ENCODE assay signal across 8 cellular contexts in genomic region chr13:49300716-49301589, GRCh38. TPM values are rescaled to one million over a fixed set of nuclear protein-coding genes. Genes with fewer than 3 reads are reported as not detected.
DNase-seq lines count a peak whose midpoint lies in the region; ATAC-seq and TF ChIP-seq lines count a peak whose summit lies in the region.

No MANE protein-coding gene starts in this region.

- CTCF ChIA-PET in HCT116 (lab: Charles Lee): interaction anchor here (0.6 to 1.0 kb wide), 5 partner anchors 13 to 306 kb away, joined by 3 read pairs; no protein-coding TSS in a partner anchor

- ATAC-seq in HCT116 (peak; percentile 90), HG02970 (IDR thresholded peaks at IDR 0.05; ENCODE audit: low FRiP score, unreplicated experiment) (no peak)

- intact Hi-C loops in HCT116 (cut with micrococcal nuclease): loop anchor here (1.0 to 2.0 kb wide), 3 partner anchors 136 to 306 kb away; no protein-coding TSS in a partner anchor

- DNase-seq in GM10266 (ENCODE audit: extremely low spot score) (peak; percentile 80), HCT116 (ENCODE audit: low read depth, low spot score) (peak; percentile 42), NAMALWA (ENCODE audit: low spot score) (peak; percentile 90), amygdala (lab: John Stamatoyannopoulos, UW) (peak in 39 of 56 donors; percentile 14 to 81 (median 43)), hepatocyte (ENCODE audit: low spot score) (peak; percentile 74)

- no peaks in the 10 kb centered on the region for H3K9me3 Mint-ChIP-seq in T-helper 1 cell treated with Interleukin-12 subunit alpha and Interleukin-12 subunit beta and Interleukin-4 antibody, amounts not matched to agents 30 μg/mL and 1 μg/mL, for 36 hours

- TF ChIP-seq CTCF in GM10266 (IDR thresholded peaks at IDR 0.05; ENCODE audit: control insufficient read depth, insufficient read depth, low read depth, missing control alignments): peak; percentile 82
- TF ChIP-seq CTCF in HCT116 (IDR thresholded peaks at IDR 0.05 in 2 of 3, conservative IDR thresholded peaks at IDR 0.05 in 1 of 3; ENCODE audit: borderline replicate concordance in 1 of 3, insufficient read depth in 1 of 3, low read depth in 2 of 3, low read length in 2 of 3): peak; percentile 82 to 95 (median 87)
- peak; percentile 93 for TF ChIP-seq CTCF in hepatocyte (IDR thresholded peaks at IDR 0.05; ENCODE audit: poor library complexity)

- no peaks in the 10 kb centered on the region for H3K27me3 Mint-ChIP-seq in T-helper 1 cell treated with Interleukin-12 subunit alpha and Interleukin-12 subunit beta and Interleukin-4 antibody, amounts not matched to agents 30 μg/mL and 1 μg/mL, for 36 hours (ENCODE audit: low read depth)

- POLR2A ChIA-PET in HCT116 (lab: Charles Lee): no interaction called here

- H3K36me3 ChIP-seq in HCT116 (ENCODE audit: control insufficient read depth in 1 of 2, insufficient read depth in 2 of 2, low read length in 2 of 2) (no peaks in the 10 kb centered on the region), hepatocyte (replicated peaks; ENCODE audit: insufficient read depth, low read depth) (no peaks in the 10 kb centered on the region), skeletal muscle tissue (ENCODE audit: control insufficient read depth in 3 of 3, insufficient read depth in 3 of 3, low read length in 3 of 3) (no peaks in the 10 kb centered on the region)

- H3K4me1 Mint-ChIP-seq in T-helper 1 cell treated with Interleukin-12 subunit alpha and Interleukin-12 subunit beta and Interleukin-4 antibody, amounts not matched to agents 30 μg/mL and 1 μg/mL, for 36 hours (ENCODE audit: low read depth): peaks cover 9% of the 10 kb centered on the region

- no peaks in the 10 kb centered on the region for H3K9me2 ChIP-seq in HCT116 (ENCODE audit: insufficient read depth)
- H3K9me2 ChIP-seq in hepatocyte (replicated peaks; ENCODE audit: insufficient read depth): no peaks in the 10 kb centered on the region

- H3K27ac ChIP-seq in HCT116 (ENCODE audit: low read depth, low read length) (no peak overlapping the region), hepatocyte (no peak overlapping the region), skeletal muscle tissue (ENCODE audit: low read depth, low read length) (no peak overlapping the region)

- H3K36me3 Mint-ChIP-seq in T-helper 1 cell treated with Interleukin-12 subunit alpha and Interleukin-12 subunit beta and Interleukin-4 antibody, amounts not matched to agents 30 μg/mL and 1 μg/mL, for 36 hours (ENCODE audit: low read depth): no peaks in the 10 kb centered on the region

- H3K9me3 ChIP-seq in HCT116 (ENCODE audit: control insufficient read depth in 1 of 2, insufficient read depth in 1 of 2, low read depth in 1 of 2, low read length in 2 of 2) (no peaks in the 10 kb centered on the region), hepatocyte (ENCODE audit: low read depth) (no peaks in the 10 kb centered on the region), skeletal muscle tissue (ENCODE audit: control insufficient read depth in 3 of 3, low read length in 3 of 3) (no peaks in the 10 kb centered on the region)

- H2AFZ ChIP-seq in HCT116 (ENCODE audit: low read depth, low read length, poor library complexity, severe bottlenecking) (peak overlapping the region; percentile 64), hepatocyte (peak overlapping the region; percentile 24)

- no peak for TF ChIP-seq POLR2A in HCT116 (IDR thresholded peaks at IDR 0.05; ENCODE audit: borderline replicate concordance, extremely low read depth, insufficient read depth, insufficient read length)

- H3K79me2 ChIP-seq in HCT116 (ENCODE audit: insufficient read depth, low read length) (no peaks in the 10 kb centered on the region), hepatocyte (no peaks in the 10 kb centered on the region)

- RAD21 ChIA-PET in HCT116 (lab: Charles Lee; ENCODE audit: low non-redundant PET in 1 of 2, low total read pairs in 2 of 2, uncharacterized antibody in 2 of 2, unreplicated experiment in 2 of 2): interaction anchor here (0.6 to 1.0 kb wide), 3 partner anchors 136 to 306 kb away, joined by 3 to 4 read pairs (median 4); no protein-coding TSS in a partner anchor

- H3K9ac ChIP-seq in HCT116 (ENCODE audit: low read length) (peak overlapping the region; percentile 16; the same call in 1 of the 2 replicates), skeletal muscle tissue (ENCODE audit: low read depth in 1 of 3, low read length in 3 of 3) (peak overlapping the region; percentile 25 to 76 (median 52))

- 50% methylated on average over 20 of the region's 20 CpGs for WGBS in hepatocyte (ENCODE audit: low lambda C conversion rate, missing lambda C conversion rate)

- peak overlapping the region; percentile 79 for H3K27ac Mint-ChIP-seq in T-helper 1 cell treated with Interleukin-12 subunit alpha and Interleukin-12 subunit beta and Interleukin-4 antibody, amounts not matched to agents 30 μg/mL and 1 μg/mL, for 36 hours

- peak overlapping the region; percentile 71 for H3K4me2 ChIP-seq in HCT116 (ENCODE audit: low read length)
- H3K4me2 ChIP-seq in hepatocyte: peak overlapping the region; percentile 66

- H3K27me3 ChIP-seq in HCT116 (ENCODE audit: insufficient read depth, low read length) (no peaks in the 10 kb centered on the region), hepatocyte (no peaks in the 10 kb centered on the region), skeletal muscle tissue (ENCODE audit: control insufficient read depth in 3 of 3, insufficient read depth in 3 of 3, low read length in 3 of 3) (no peaks in the 10 kb centered on the region)

- no TSS peak for BruUV-seq in HCT116 (replicated peaks; lab: Mats Ljungman, UMichigan)

- H3K4me3 ChIP-seq in HCT116 (replicated peaks in 1 of 2; ENCODE audit: low read depth in 1 of 2, low read length in 2 of 2) (peak overlapping the region; percentile 20 to 47; a peak in 3 of 4 replicates), hepatocyte (no peak overlapping the region), skeletal muscle tissue (ENCODE audit: low read length in 3 of 3) (peak overlapping the region; percentile 48 to 64 (median 60))

- H4K20me1 ChIP-seq in HCT116 (ENCODE audit: insufficient read depth) (no peaks in the 10 kb centered on the region), hepatocyte (ENCODE audit: insufficient read depth, poor library complexity, severe bottlenecking) (no peaks in the 10 kb centered on the region)

- peak overlapping the region; percentile 57 for H3K4me3 Mint-ChIP-seq in T-helper 1 cell treated with Interleukin-12 subunit alpha and Interleukin-12 subunit beta and Interleukin-4 antibody, amounts not matched to agents 30 μg/mL and 1 μg/mL, for 36 hours

- H3K4me1 ChIP-seq in HCT116 (ENCODE audit: control insufficient read depth in 1 of 2, insufficient read depth in 2 of 2, low read length in 2 of 2): peaks cover 7 to 20% of the 10 kb centered on the region in 2 experiments
- H3K4me1 ChIP-seq in hepatocyte (ENCODE audit: insufficient read depth): no peaks in the 10 kb centered on the region
- peaks cover 5 to 17% (median 16%) of the 10 kb centered on the region in 3 donors for H3K4me1 ChIP-seq in skeletal muscle tissue (ENCODE audit: control insufficient read depth in 3 of 3, insufficient read depth in 3 of 3, low read length in 3 of 3)

- peak; percentile 96 for TF ChIP-seq RAD21 in HCT116 (IDR thresholded peaks at IDR 0.05; ENCODE audit: low read depth)

TF ChIP-seq in HCT116, 20 proteins besides CTCF, POLR2A, EP300 and RAD21:
- TF ChIP-seq TCF7L2 (IDR thresholded peaks at IDR 0.05; ENCODE audit: borderline replicate concordance, extremely low read depth, insufficient read depth, insufficient read length) (no peak), SP1 (IDR thresholded peaks at IDR 0.05; ENCODE audit: low read depth) (no peak), CBX3 (IDR thresholded peaks at IDR 0.05; ENCODE audit: low read depth) (no peak), CEBPB (IDR thresholded peaks at IDR 0.05; ENCODE audit: low read depth) (no peak), ATF3 (IDR thresholded peaks at IDR 0.05) (no peak), MAX (IDR thresholded peaks at IDR 0.05) (no peak), POLR2AphosphoS5 (IDR thresholded peaks at IDR 0.05; ENCODE audit: low read depth, low read length) (no peak), ZBTB33 (IDR thresholded peaks at IDR 0.05; ENCODE audit: extremely low read depth, insufficient replicate concordance, low read length) (no peak), EGR1 (IDR thresholded peaks at IDR 0.05; ENCODE audit: low read depth) (no peak), SRF (IDR thresholded peaks at IDR 0.05; ENCODE audit: low read depth) (no peak), SIN3A (IDR thresholded peaks at IDR 0.05; ENCODE audit: low read depth) (no peak), ELF1 (IDR thresholded peaks at IDR 0.05; ENCODE audit: borderline replicate concordance, low read depth) (no peak)

RNA-seq across cellular contexts. Expression of gene CDADC1, which starts 53.2 kb away (rescaled TPM):
- total RNA-seq in HCT116 (2021; ENCODE audit: unreplicated experiment): 7.6 TPM
- polyA plus RNA-seq in HCT116 (2012): 3.9 and 4.4 TPM in 2 replicates
- 4.0 and 4.2 TPM in 2 replicates for total RNA-seq in hepatocyte
- 7.3 and 7.7 TPM in 2 replicates for polyA plus RNA-seq in hepatocyte
- total RNA-seq in skeletal muscle tissue: 5.7 TPM
